Comparison of ENCODE assay signal across 20 cellular contexts in the genomic region with DNA sequence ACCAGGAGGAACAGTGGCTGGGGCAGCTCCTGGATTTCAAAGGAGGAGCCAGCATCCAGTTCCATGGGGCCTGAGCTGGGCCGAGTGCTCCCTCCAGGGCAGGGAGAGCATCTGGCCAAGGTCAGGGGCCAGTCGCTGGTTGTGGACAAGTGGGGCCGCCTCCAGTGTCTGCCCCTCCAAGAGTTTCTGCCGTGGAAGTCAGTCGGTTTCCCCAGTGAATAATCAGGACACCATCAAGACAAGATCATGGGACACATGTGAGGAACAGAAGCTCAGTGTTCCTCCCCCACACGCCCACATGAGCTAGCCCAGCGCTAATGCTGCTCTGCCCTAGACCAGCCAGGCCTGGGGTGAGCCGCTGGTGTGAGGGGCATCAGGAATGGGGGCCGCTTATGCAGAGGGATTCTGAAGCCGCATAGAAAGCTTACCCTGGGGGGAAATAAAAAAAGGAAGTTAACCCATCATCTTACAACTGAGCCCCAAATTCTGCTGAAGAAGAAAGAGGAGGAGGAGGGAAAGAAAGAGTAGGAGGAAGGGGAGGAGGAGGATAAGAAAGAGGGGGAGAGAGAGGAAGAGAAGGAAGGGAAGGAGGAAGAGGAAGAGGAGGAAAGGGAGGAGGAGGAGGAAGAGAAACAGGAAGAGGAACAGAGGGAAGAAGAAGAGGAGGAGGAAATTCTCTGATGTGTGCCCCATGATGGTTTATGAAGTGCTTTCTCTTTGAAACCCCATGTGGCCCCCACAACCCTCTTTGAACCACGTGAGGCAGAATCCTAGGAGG.
A peak's percentile ranks its signal among the peaks of the same experiment; 100 is the strongest.
DNase-seq lines count a peak whose midpoint lies in the region; ATAC-seq and TF ChIP-seq lines count a peak whose summit lies in the region.
"Had no signal": no experiment of that assay in that cellular context is flagged by ENCODE, and none has a peak within 500 bp of the region (broad histone marks: within the 10 kb centered on the region; RNA-seq: fewer than 3 reads in every experiment).

No MANE protein-coding gene starts in this region.

- H3K4me1 ChIP-seq in HCT116 (ENCODE audit: control insufficient read depth in 1 of 2, insufficient read depth in 2 of 2, low read length in 2 of 2) (peaks cover 12 to 59% of the 10 kb centered on the region in 2 experiments), SJSA1 (replicated peaks) (peaks cover 62% of the 10 kb centered on the region), smooth muscle cell (ENCODE audit: low read depth) (no peaks in the 10 kb centered on the region)
- H3K4me1 ChIP-seq: thyroid gland had no signal

- H3K79me2 ChIP-seq in HCT116 (ENCODE audit: insufficient read depth, low read length) (no peaks in the 10 kb centered on the region), smooth muscle cell (ENCODE audit: low read depth) (no peaks in the 10 kb centered on the region)

- DNase-seq in HCT116 (ENCODE audit: low read depth, low spot score) = no peak
- DNase-seq in SJSA1 (ENCODE audit: low read depth in 1 of 2, low spot score in 2 of 2) = peak; percentile 43 to 58
- peak; percentile 47 for DNase-seq in left kidney (ENCODE audit: low read depth, low spot score)
- DNase-seq in smooth muscle cell (lab: John Stamatoyannopoulos, UW; ENCODE audit: unreplicated experiment) = no peak
- no peak for DNase-seq in NCI-H510A treated with DMSO at 0.1 percent for 48 hours (lab: John Stamatoyannopoulos, UW)
- DNase-seq in activated CD4-positive, CD25-positive, alpha-beta regulatory T cell (lab: John Stamatoyannopoulos, UW) = no peak
- DNase-seq in stimulated activated naive CD4-positive, alpha-beta T cell (lab: John Stamatoyannopoulos, UW) = no peak
- DNase-seq: activated CD4-positive, alpha-beta T cell treated with anti-CD3 and anti-CD28 coated beads for 4 hours; activated naive CD8-positive, alpha-beta T cell treated with anti-CD3 and anti-CD28 coated beads, Interleukin-2, amount 10 ng/mL, durations not matched to agents 7 days and 5 days; COR-L47; mammary epithelial cell; NCI-H1105; NCI-H510A; NK-92 treated with Interleukin-12 subunit alpha and Interleukin-12 subunit beta, amount 100 ng/mL, for 24 hours; RPMI8226; sigmoid colon; stimulated activated CD4-positive, alpha-beta T cell treated with anti-CD3 and anti-CD28 coated beads, Interleukin-1b, Interleukin-23, amount 100 ng/mL, for 48 hours; thyroid gland had no signal

- H3K4me2 ChIP-seq in HCT116 (ENCODE audit: low read length) = peak overlapping the region; percentile 66; the same call in 1 of the 2 replicates
- H3K4me2 ChIP-seq in smooth muscle cell = peak overlapping the region; percentile 63

- RAD21 ChIA-PET in HCT116 (lab: Charles Lee; ENCODE audit: low non-redundant PET in 1 of 2, low total read pairs in 2 of 2, uncharacterized antibody in 2 of 2, unreplicated experiment in 2 of 2) = no interaction called here

- ATAC-seq in HCT116 = no peak
- ATAC-seq: activated T-helper 17 cell treated with anti-CD3 and anti-CD28 coated beads, Interleukin-2, amount 50 U/mL, for 72 hours; stimulated activated memory B cell treated with anti-CD40 and anti-IgM and Interleukin-4, amounts not matched to agents 10 μg/mL and 1 μg/mL and 100 μg/mL, for 72 hours had no signal

- H3K27me3 ChIP-seq in HCT116 (ENCODE audit: insufficient read depth, low read length) (0 out of 2 replicates have a peak, but pooled peaks cover under 1% of the 10 kb centered on the region), SJSA1 (replicated peaks) (no peaks in the 10 kb centered on the region), smooth muscle cell (ENCODE audit: low read depth) (no peaks in the 10 kb centered on the region)
- H3K27me3 ChIP-seq: thyroid gland had no signal

- POLR2A ChIA-PET in HCT116 (lab: Charles Lee) = no interaction called here

- TF ChIP-seq POLR2A in HCT116 (IDR thresholded peaks at IDR 0.05; ENCODE audit: borderline replicate concordance, extremely low read depth, insufficient read depth, insufficient read length) = no peak

- no peaks in the 10 kb centered on the region for H3K36me3 ChIP-seq in HCT116 (ENCODE audit: control insufficient read depth in 1 of 2, insufficient read depth in 2 of 2, low read length in 2 of 2)
- H3K36me3 ChIP-seq in SJSA1 = no peaks in the 10 kb centered on the region
- no peaks in the 10 kb centered on the region for H3K36me3 ChIP-seq in smooth muscle cell (ENCODE audit: low read depth)
- H3K36me3 ChIP-seq: sigmoid colon, thyroid gland had no signal

- H2AFZ ChIP-seq in HCT116 (ENCODE audit: low read depth, low read length, poor library complexity, severe bottlenecking) (no peak overlapping the region), smooth muscle cell (ENCODE audit: low read depth) (no peak overlapping the region)

- WGBS in smooth muscle cell (ENCODE audit: low lambda C conversion rate) = 52% methylated on average over 11 of the region's 11 CpGs

- H3K27ac ChIP-seq in HCT116 (ENCODE audit: low read depth, low read length) (no peak overlapping the region), SJSA1 (peak overlapping the region; percentile 86), smooth muscle cell (ENCODE audit: low read depth) (peak overlapping the region; percentile 80)
- H3K27ac ChIP-seq: sigmoid colon, thyroid gland had no signal

- H4K20me1 ChIP-seq in HCT116 (ENCODE audit: insufficient read depth) (no peaks in the 10 kb centered on the region), smooth muscle cell (ENCODE audit: low read depth) (no peaks in the 10 kb centered on the region)

- CTCF ChIA-PET in HCT116 (lab: Charles Lee) = interaction anchor here (1.7 kb wide), 1 partner anchor 145 kb away, joined by 5 read pairs; no protein-coding TSS in a partner anchor

- no peak for TF ChIP-seq RAD21 in HCT116 (IDR thresholded peaks at IDR 0.05; ENCODE audit: low read depth)

- BruUV-seq in HCT116 (replicated peaks; lab: Mats Ljungman, UMichigan) = no TSS peak

- no peaks in the 10 kb centered on the region for H3K9me2 ChIP-seq in HCT116 (ENCODE audit: insufficient read depth)

- H3K4me3 ChIP-seq in HCT116 (replicated peaks in 1 of 2; ENCODE audit: low read depth in 1 of 2, low read length in 2 of 2) (no peak overlapping the region), SJSA1 (no peak overlapping the region), smooth muscle cell (no peak overlapping the region)
- H3K4me3 ChIP-seq: sigmoid colon, thyroid gland had no signal

- no peak for TF ChIP-seq CTCF in HCT116 (IDR thresholded peaks at IDR 0.05 in 2 of 3, conservative IDR thresholded peaks at IDR 0.05 in 1 of 3; ENCODE audit: borderline replicate concordance in 1 of 3, insufficient read depth in 1 of 3, low read depth in 2 of 3, low read length in 2 of 3)
- no peak for TF ChIP-seq CTCF in smooth muscle cell (IDR thresholded peaks at IDR 0.05; ENCODE audit: borderline replicate concordance, insufficient read depth, poor library complexity, severe bottlenecking)

- H3K9ac ChIP-seq in HCT116 (ENCODE audit: low read length) = no peak overlapping the region
- peak overlapping the region; percentile 56 for H3K9ac ChIP-seq in smooth muscle cell (ENCODE audit: low read depth)

- no peaks in the 10 kb centered on the region for H3K9me3 ChIP-seq in HCT116 (ENCODE audit: control insufficient read depth in 1 of 2, insufficient read depth in 1 of 2, low read depth in 1 of 2, low read length in 2 of 2)
- no peaks in the 10 kb centered on the region for H3K9me3 ChIP-seq in SJSA1 (replicated peaks)
- H3K9me3 ChIP-seq in smooth muscle cell (replicated peaks; ENCODE audit: low read depth) = no peaks in the 10 kb centered on the region
- H3K9me3 ChIP-seq: sigmoid colon, thyroid gland had no signal

- intact Hi-C loops in HCT116 (cut with micrococcal nuclease) = no loop called here

- H3F3A ChIP-seq in smooth muscle cell (ENCODE audit: low read depth) = peaks cover 8% of the 10 kb centered on the region

TF ChIP-seq in HCT116, 20 proteins besides CTCF, POLR2A, EP300 and RAD21 (continues in another document):
- TF ChIP-seq SP1 (IDR thresholded peaks at IDR 0.05; ENCODE audit: low read depth) = no peak
- TF ChIP-seq EZH2phosphoT487 (IDR thresholded peaks at IDR 0.05; ENCODE audit: borderline replicate concordance) = no peak
- no peak for TF ChIP-seq JUND (IDR thresholded peaks at IDR 0.05)
- no peak for TF ChIP-seq SRF (IDR thresholded peaks at IDR 0.05; ENCODE audit: low read depth)
- TF ChIP-seq TCF7L2 (IDR thresholded peaks at IDR 0.05; ENCODE audit: borderline replicate concordance, extremely low read depth, insufficient read depth, insufficient read length) = no peak
- no peak for TF ChIP-seq SIN3A (IDR thresholded peaks at IDR 0.05; ENCODE audit: low read depth)
- no peak for TF ChIP-seq EGR1 (IDR thresholded peaks at IDR 0.05; ENCODE audit: low read depth)
- TF ChIP-seq POLR2AphosphoS5 (IDR thresholded peaks at IDR 0.05; ENCODE audit: low read depth, low read length) = no peak
- TF ChIP-seq FOSL1 (IDR thresholded peaks at IDR 0.05; ENCODE audit: low read depth) = no peak
- no peak for TF ChIP-seq ELF1 (IDR thresholded peaks at IDR 0.05; ENCODE audit: borderline replicate concordance, low read depth)
- TF ChIP-seq, protein P1, sequence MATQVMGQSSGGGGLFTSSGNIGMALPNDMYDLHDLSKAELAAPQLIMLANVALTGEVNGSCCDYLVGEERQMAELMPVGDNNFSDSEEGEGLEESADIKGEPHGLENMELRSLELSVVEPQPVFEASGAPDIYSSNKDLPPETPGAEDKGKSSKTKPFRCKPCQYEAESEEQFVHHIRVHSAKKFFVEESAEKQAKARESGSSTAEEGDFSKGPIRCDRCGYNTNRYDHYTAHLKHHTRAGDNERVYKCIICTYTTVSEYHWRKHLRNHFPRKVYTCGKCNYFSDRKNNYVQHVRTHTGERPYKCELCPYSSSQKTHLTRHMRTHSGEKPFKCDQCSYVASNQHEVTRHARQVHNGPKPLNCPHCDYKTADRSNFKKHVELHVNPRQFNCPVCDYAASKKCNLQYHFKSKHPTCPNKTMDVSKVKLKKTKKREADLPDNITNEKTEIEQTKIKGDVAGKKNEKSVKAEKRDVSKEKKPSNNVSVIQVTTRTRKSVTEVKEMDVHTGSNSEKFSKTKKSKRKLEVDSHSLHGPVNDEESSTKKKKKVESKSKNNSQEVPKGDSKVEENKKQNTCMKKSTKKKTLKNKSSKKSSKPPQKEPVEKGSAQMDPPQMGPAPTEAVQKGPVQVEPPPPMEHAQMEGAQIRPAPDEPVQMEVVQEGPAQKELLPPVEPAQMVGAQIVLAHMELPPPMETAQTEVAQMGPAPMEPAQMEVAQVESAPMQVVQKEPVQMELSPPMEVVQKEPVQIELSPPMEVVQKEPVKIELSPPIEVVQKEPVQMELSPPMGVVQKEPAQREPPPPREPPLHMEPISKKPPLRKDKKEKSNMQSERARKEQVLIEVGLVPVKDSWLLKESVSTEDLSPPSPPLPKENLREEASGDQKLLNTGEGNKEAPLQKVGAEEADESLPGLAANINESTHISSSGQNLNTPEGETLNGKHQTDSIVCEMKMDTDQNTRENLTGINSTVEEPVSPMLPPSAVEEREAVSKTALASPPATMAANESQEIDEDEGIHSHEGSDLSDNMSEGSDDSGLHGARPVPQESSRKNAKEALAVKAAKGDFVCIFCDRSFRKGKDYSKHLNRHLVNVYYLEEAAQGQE (IDR thresholded peaks at IDR 0.05; ENCODE audit: low read depth) = no peak

Comparison
In these comparisons a context has a peak if more than half of its experiments do, and no peak if none do; other contexts are left out.
1. DNase-seq: peak in SJSA1 (2 of 2) and left kidney (single experiment); none in HCT116 (single experiment), smooth muscle cell (single experiment), NCI-H510A treated with DMSO at 0.1 percent for 48 hours (single experiment), activated CD4-positive, CD25-positive, alpha-beta regulatory T cell (0 of 4) and stimulated activated naive CD4-positive, alpha-beta T cell (0 of 6).